In genomic region chr18:49550621-49551020, GRCh38 we compare ENCODE assay signal across 39 cellular contexts. TPM values are rescaled to one million over a fixed set of nuclear protein-coding genes. Genes with fewer than 3 reads are reported as not detected.
"Had no signal": no experiment of that assay in that cellular context is flagged by ENCODE, and none has a peak within 500 bp of the region (broad histone marks: within the 10 kb centered on the region; RNA-seq: fewer than 3 reads in every experiment).

No MANE protein-coding gene starts in this region.

- H3K4me3 ChIP-seq: ascending aorta, cardiac muscle cell had no signal

- H3K9me3 Mint-ChIP-seq: activated CD4-positive, alpha-beta memory T cell treated with anti-CD3 and anti-CD28 coated beads, Interleukin-2, amount 10 ng/mL, durations not matched to agents 7 days and 5 days; activated CD4-positive, alpha-beta T cell treated with anti-CD3 and anti-CD28 coated beads, Interleukin-2, amount 10 ng/mL, durations not matched to agents 7 days and 5 days; activated naive CD4-positive, alpha-beta T cell treated with anti-CD3 and anti-CD28 coated beads, Interleukin-2, amount 10 ng/mL, durations not matched to agents 7 days and 5 days; activated naive CD4-positive, alpha-beta T cell treated with anti-CD3 and anti-CD28 coated beads, Interleukin-2, amount 50 U/mL, for 24 hours; activated naive CD8-positive, alpha-beta T cell treated with anti-CD3 and anti-CD28 coated beads, Interleukin-2, amount 10 ng/mL, durations not matched to agents 7 days and 5 days; activated naive CD8-positive, alpha-beta T cell treated with anti-CD3 and anti-CD28 coated beads, Interleukin-2, amount 50 U/mL, for 24 hours; activated T-helper 2 cell treated with anti-CD3 and anti-CD28 coated beads, Interferon-gamma antibody, Interleukin-2, Interleukin-4, amounts not matched to agents 10 μg/mL and 5 μg/mL and 100 μg/mL, durations not matched to agents 14 hours and 24 hours and 36 hours; central memory CD8-positive, alpha-beta T cell; T-helper 1 cell treated with Interleukin-12 subunit alpha and Interleukin-12 subunit beta and Interleukin-4 antibody, amounts not matched to agents 30 μg/mL and 1 μg/mL, for 36 hours; T-helper 2 cell treated with Interferon-gamma antibody and Interleukin-4, amounts not matched to agents 5 μg/mL and 100 μg/mL, for 36 hours had no signal

- H3K36me3 ChIP-seq: ascending aorta, cardiac muscle cell had no signal

- H3K4me3 Mint-ChIP-seq: activated CD4-positive, alpha-beta memory T cell treated with anti-CD3 and anti-CD28 coated beads, Interleukin-2, amount 10 ng/mL, durations not matched to agents 7 days and 5 days; activated CD4-positive, alpha-beta T cell treated with anti-CD3 and anti-CD28 coated beads for 36 hours; activated CD4-positive, alpha-beta T cell treated with anti-CD3 and anti-CD28 coated beads, Interleukin-2, amount 10 ng/mL, durations not matched to agents 7 days and 5 days; activated CD8-positive, alpha-beta memory T cell treated with anti-CD3 and anti-CD28 coated beads, Interleukin-2, amount 10 ng/mL, durations not matched to agents 7 days and 5 days; activated CD8-positive, alpha-beta T cell treated with anti-CD3 and anti-CD28 coated beads, Interleukin-2, amount 10 ng/mL, durations not matched to agents 7 days and 5 days; activated naive CD4-positive, alpha-beta T cell treated with anti-CD3 and anti-CD28 coated beads, Interleukin-2, amount 10 ng/mL, durations not matched to agents 7 days and 5 days; activated naive CD4-positive, alpha-beta T cell treated with anti-CD3 and anti-CD28 coated beads, Interleukin-2, amount 50 U/mL, for 24 hours; activated naive CD8-positive, alpha-beta T cell; activated naive CD8-positive, alpha-beta T cell treated with anti-CD3 and anti-CD28 coated beads, Interleukin-2, amount 10 ng/mL, durations not matched to agents 7 days and 5 days; activated naive CD8-positive, alpha-beta T cell treated with anti-CD3 and anti-CD28 coated beads, Interleukin-2, amount 50 U/mL, for 24 hours; activated T-cell treated with anti-CD3 and anti-CD28 coated beads, Interleukin-2, amount 50 U/mL, for 24 hours; brain; central memory CD8-positive, alpha-beta T cell; T-helper 1 cell treated with Interleukin-12 subunit alpha and Interleukin-12 subunit beta and Interleukin-4 antibody, amounts not matched to agents 30 μg/mL and 1 μg/mL, for 36 hours; T-helper 2 cell treated with Interferon-gamma antibody and Interleukin-4, amounts not matched to agents 5 μg/mL and 100 μg/mL, for 36 hours; WTC11 had no signal

- H3K9me3 ChIP-seq: ascending aorta had no signal

- ATAC-seq: activated CD4-positive, alpha-beta T cell treated with anti-CD3 and anti-CD28 coated beads for 36 hours; activated CD4-positive, CD25-positive, alpha-beta regulatory T cell treated with anti-CD3 and anti-CD28 coated beads, Interleukin-2, amount 50 U/mL, for 24 hours; activated CD8-positive, alpha-beta memory T cell treated with anti-CD3 and anti-CD28 coated beads, Interleukin-2, amount 10 ng/mL, durations not matched to agents 7 days and 5 days; activated CD8-positive, alpha-beta T cell treated with anti-CD3 and anti-CD28 coated beads, Interleukin-2, amount 10 ng/mL, durations not matched to agents 7 days and 5 days; activated naive CD8-positive, alpha-beta T cell treated with anti-CD3 and anti-CD28 coated beads, Interleukin-2, amount 50 U/mL, for 24 hours; WTC11 had no signal

- DNase-seq: activated CD4-positive, alpha-beta memory T cell treated with anti-CD3 and anti-CD28 coated beads, Interleukin-2, amount 10 ng/mL, durations not matched to agents 7 days and 5 days; activated CD4-positive, alpha-beta T cell treated with anti-CD3 and anti-CD28 coated beads for 1 hour; activated CD4-positive, alpha-beta T cell treated with anti-CD3 and anti-CD28 coated beads for 36 hours; activated CD4-positive, alpha-beta T cell treated with anti-CD3 and anti-CD28 coated beads for 48 hours; activated CD4-positive, alpha-beta T cell treated with anti-CD3 and anti-CD28 coated beads, Interleukin-2, amount 10 ng/mL, durations not matched to agents 7 days and 5 days; activated CD4-positive, alpha-beta T cell treated with anti-CD3 and anti-CD28 coated beads, Interleukin-2, amount 50 U/mL, for 48 hours; activated CD4-positive, CD25-positive, alpha-beta regulatory T cell; activated CD8-positive, alpha-beta memory T cell treated with anti-CD3 and anti-CD28 coated beads for 24 hours; activated CD8-positive, alpha-beta memory T cell treated with anti-CD3 and anti-CD28 coated beads, Interleukin-2, amount 10 ng/mL, durations not matched to agents 7 days and 5 days; activated CD8-positive, alpha-beta memory T cell treated with anti-CD3 and anti-CD28 coated beads, Interleukin-2, amount 50 U/mL, for 48 hours; activated CD8-positive, alpha-beta T cell treated with anti-CD3 and anti-CD28 coated beads, Interleukin-2, amount 10 ng/mL, durations not matched to agents 7 days and 5 days; activated effector memory CD4-positive, alpha-beta T cell treated with Interleukin-2 at 50 U/mL for 16 hours; activated gamma-delta T cell; activated naive CD4-positive, alpha-beta T cell treated with anti-CD3 and anti-CD28 coated beads, Interleukin-2, amount 10 ng/mL, durations not matched to agents 7 days and 5 days; activated naive CD4-positive, alpha-beta T cell treated with Interleukin-2 at 50 U/mL for 16 hours; activated naive CD8-positive, alpha-beta T cell treated with anti-CD3 and anti-CD28 coated beads, Interleukin-2, amount 10 ng/mL, durations not matched to agents 7 days and 5 days; activated naive CD8-positive, alpha-beta T cell treated with anti-CD3 and anti-CD28 coated beads, Interleukin-2, amount 50 U/mL, for 24 hours; activated T-cell treated with anti-CD3 and anti-CD28 coated beads, Interleukin-2, amount 50 U/mL, for 24 hours; activated T-cell treated with anti-CD3 and anti-CD28 coated beads, Interleukin-2, amount 50 U/mL, for 48 hours; amygdala; anterior cingulate cortex; caudate nucleus; T-helper 1 cell; T-helper 2 cell; T-helper 9 cell had no signal

- H3K27ac Mint-ChIP-seq: activated CD4-positive, alpha-beta memory T cell treated with anti-CD3 and anti-CD28 coated beads, Interleukin-2, amount 10 ng/mL, durations not matched to agents 7 days and 5 days; activated CD4-positive, alpha-beta T cell treated with anti-CD3 and anti-CD28 coated beads for 36 hours; activated CD4-positive, alpha-beta T cell treated with anti-CD3 and anti-CD28 coated beads, Interleukin-2, amount 10 ng/mL, durations not matched to agents 7 days and 5 days; activated CD8-positive, alpha-beta memory T cell treated with anti-CD3 and anti-CD28 coated beads, Interleukin-2, amount 10 ng/mL, durations not matched to agents 7 days and 5 days; activated CD8-positive, alpha-beta T cell treated with anti-CD3 and anti-CD28 coated beads, Interleukin-2, amount 10 ng/mL, durations not matched to agents 7 days and 5 days; activated naive CD4-positive, alpha-beta T cell treated with anti-CD3 and anti-CD28 coated beads, Interleukin-2, amount 50 U/mL, for 24 hours; activated naive CD8-positive, alpha-beta T cell; activated naive CD8-positive, alpha-beta T cell treated with anti-CD3 and anti-CD28 coated beads, Interleukin-2, amount 10 ng/mL, durations not matched to agents 7 days and 5 days; activated naive CD8-positive, alpha-beta T cell treated with anti-CD3 and anti-CD28 coated beads, Interleukin-2, amount 50 U/mL, for 24 hours; activated T-cell treated with anti-CD3 and anti-CD28 coated beads, Interleukin-2, amount 50 U/mL, for 24 hours; activated T-helper 2 cell treated with anti-CD3 and anti-CD28 coated beads, Interferon-gamma antibody, Interleukin-2, Interleukin-4, amounts not matched to agents 10 μg/mL and 5 μg/mL and 100 μg/mL, durations not matched to agents 14 hours and 24 hours and 36 hours; brain; T-helper 1 cell treated with Interleukin-12 subunit alpha and Interleukin-12 subunit beta and Interleukin-4 antibody, amounts not matched to agents 30 μg/mL and 1 μg/mL, for 36 hours; T-helper 2 cell treated with Interferon-gamma antibody and Interleukin-4, amounts not matched to agents 5 μg/mL and 100 μg/mL, for 36 hours; WTC11 had no signal

- H3K4me1 Mint-ChIP-seq: activated CD4-positive, alpha-beta memory T cell treated with anti-CD3 and anti-CD28 coated beads, Interleukin-2, amount 10 ng/mL, durations not matched to agents 7 days and 5 days; activated CD4-positive, alpha-beta T cell treated with anti-CD3 and anti-CD28 coated beads for 36 hours; activated CD4-positive, alpha-beta T cell treated with anti-CD3 and anti-CD28 coated beads, Interleukin-2, amount 10 ng/mL, durations not matched to agents 7 days and 5 days; activated CD8-positive, alpha-beta memory T cell treated with anti-CD3 and anti-CD28 coated beads, Interleukin-2, amount 10 ng/mL, durations not matched to agents 7 days and 5 days; activated naive CD4-positive, alpha-beta T cell treated with anti-CD3 and anti-CD28 coated beads, Interleukin-2, amount 10 ng/mL, durations not matched to agents 7 days and 5 days; activated naive CD4-positive, alpha-beta T cell treated with anti-CD3 and anti-CD28 coated beads, Interleukin-2, amount 50 U/mL, for 24 hours; activated naive CD8-positive, alpha-beta T cell treated with anti-CD3 and anti-CD28 coated beads, Interleukin-2, amount 10 ng/mL, durations not matched to agents 7 days and 5 days; activated naive CD8-positive, alpha-beta T cell treated with anti-CD3 and anti-CD28 coated beads, Interleukin-2, amount 50 U/mL, for 24 hours; central memory CD8-positive, alpha-beta T cell had no signal

- H3K4me1 ChIP-seq: ascending aorta had no signal

- H3K27me3 ChIP-seq: ascending aorta, cardiac muscle cell had no signal

- H3K36me3 Mint-ChIP-seq: activated CD8-positive, alpha-beta memory T cell treated with anti-CD3 and anti-CD28 coated beads, Interleukin-2, amount 10 ng/mL, durations not matched to agents 7 days and 5 days; activated naive CD4-positive, alpha-beta T cell treated with anti-CD3 and anti-CD28 coated beads, Interleukin-2, amount 10 ng/mL, durations not matched to agents 7 days and 5 days; activated naive CD8-positive, alpha-beta T cell; activated naive CD8-positive, alpha-beta T cell treated with anti-CD3 and anti-CD28 coated beads, Interleukin-2, amount 10 ng/mL, durations not matched to agents 7 days and 5 days; brain had no signal

- H3K27ac ChIP-seq: ascending aorta, cardiac muscle cell, VCaP had no signal

- FAIRE-seq: bronchial epithelial cell, TTC549 had no signal

RNA-seq across cellular contexts. Expression of gene LIPG, which starts 11.2 kb away (rescaled TPM):
- total RNA-seq: activated CD4-positive, alpha-beta memory T cell treated with anti-CD3 and anti-CD28 coated beads, Interleukin-2, amount 10 ng/mL, durations not matched to agents 7 days and 5 days had no signal
